7 cellular contexts compared by ENCODE assay signal in genomic region chr15:58749532-58750337, GRCh38. TPM values are rescaled to one million over a fixed set of nuclear protein-coding genes. Genes with fewer than 3 reads are reported as not detected.
DNase-seq lines count a peak whose midpoint lies in the region; ATAC-seq, FAIRE-seq and TF ChIP-seq lines count a peak whose summit lies in the region.

ADAM10 (minus strand) TSS chr15:58749707; CDS start chr15:58749534, 173 bp downstream.

- H3K4me3 ChIP-seq in astrocyte (ENCODE audit: insufficient read depth, low read depth, low read length), result peak within 1 kb of the TSS; percentile 87

- peaks cover 41% of the 10 kb centered on the region for H3K79me2 ChIP-seq in astrocyte (ENCODE audit: insufficient read depth, low read length)

- FAIRE-seq in astrocyte (lab: Jason Lieb, UNC), result no peak

- H3K27me3 Mint-ChIP-seq in astrocyte (ENCODE audit: low read depth, unreplicated experiment), result no peaks in the 10 kb centered on the region

- H3K4me1 ChIP-seq in astrocyte (ENCODE audit: insufficient read depth, low read length), result peaks cover 19% of the 10 kb centered on the region

- no peaks in the 10 kb centered on the region for H3K27me3 ChIP-seq in astrocyte (ENCODE audit: insufficient read depth, low read length)

- peaks cover 31% of the 10 kb centered on the region for H4K20me1 ChIP-seq in astrocyte (ENCODE audit: insufficient read depth, low read length)

- H3K36me3 Mint-ChIP-seq in astrocyte (ENCODE audit: low read depth, unreplicated experiment), result no peaks in the 10 kb centered on the region

- H3K27ac ChIP-seq in astrocyte (ENCODE audit: low read depth, low read length), result peak within 1 kb of the TSS; percentile 92

- peak within 1 kb of the TSS; percentile 99 for H3K4me3 Mint-ChIP-seq in astrocyte (ENCODE audit: unreplicated experiment)

- DNase-seq in NCI-H2029 (lab: John Stamatoyannopoulos, UW) (peak; percentile 83), T-helper 22 cell (ENCODE audit: low read depth) (peak; percentile 98), astrocyte (ENCODE audit: low read depth) (peak; percentile 96), hepatic stellate cell (ENCODE audit: low spot score) (peak; percentile 98), renal cortical epithelial cell (ENCODE audit: low read depth) (peak; percentile 92)

- H3K9me3 ChIP-seq in astrocyte (ENCODE audit: insufficient read depth, low read depth, low read length), result no peaks in the 10 kb centered on the region

- peak within 1 kb of the TSS; percentile 97 for H3K4me2 ChIP-seq in astrocyte (ENCODE audit: low read length)

- peak within 1 kb of the TSS; percentile 83 for H3K27ac Mint-ChIP-seq in astrocyte (ENCODE audit: unreplicated experiment)

- no peak for TF ChIP-seq CTCF in astrocyte (IDR thresholded peaks at IDR 0.05; ENCODE audit: insufficient read depth, low read depth, low read length)

- no peaks in the 10 kb centered on the region for H3K9me3 Mint-ChIP-seq in astrocyte (ENCODE audit: unreplicated experiment)

- H3K9ac ChIP-seq in astrocyte (ENCODE audit: low read length), result peak within 1 kb of the TSS; percentile 91

- no peaks in the 10 kb centered on the region for H3K36me3 ChIP-seq in astrocyte (ENCODE audit: insufficient read depth, low read length)

- peaks cover 11% of the 10 kb centered on the region for H3K4me1 Mint-ChIP-seq in astrocyte (ENCODE audit: low read depth, unreplicated experiment)

- H2AFZ ChIP-seq in astrocyte (ENCODE audit: low read depth, low read length), result peak within 1 kb of the TSS; percentile 92

- ATAC-seq in GM18502 (IDR thresholded peaks at IDR 0.05; ENCODE audit: poor library complexity, unreplicated experiment), result peak; percentile 88
- peak; percentile 86 for ATAC-seq in HG02970 (IDR thresholded peaks at IDR 0.05; ENCODE audit: low FRiP score, unreplicated experiment)

RNA-seq across cellular contexts. Expression of gene ADAM10, which starts in this region (rescaled TPM):
- 243 and 254 TPM in 2 replicates for total RNA-seq in astrocyte
- total RNA-seq in renal cortical epithelial cell, result 214 and 540 TPM in 2 replicates

Comparison
In these comparisons a context has a peak if more than half of its experiments do, and no peak if none do; other contexts are left out.
1. Peak in every context shown above with its lines: DNase-seq, ATAC-seq, H3K4me3 ChIP-seq and H3K27ac ChIP-seq.